In genomic region chr5:39570418-39571027, GRCh38 we compare ENCODE assay signal across 8 cellular contexts.
DNase-seq lines count a peak whose midpoint lies in the region; TF ChIP-seq lines count a peak whose summit lies in the region.

No MANE protein-coding gene starts in this region.

- H3K4me3 Mint-ChIP-seq in neural crest cell = no peak overlapping the region
- H3K4me3 Mint-ChIP-seq in activated CD4-positive, alpha-beta T cell treated with anti-CD3 and anti-CD28 coated beads, Interleukin-2, amount 10 ng/mL, durations not matched to agents 7 days and 5 days = no peak overlapping the region

- in situ Hi-C loops in GM13976 (cut with MboI; ENCODE audit: low sequenced_read_pairs, unreplicated experiment) = no loop called here

- H3K27ac ChIP-seq in ACC112 (ENCODE audit: low read depth, low read length) = no peak overlapping the region
- H3K27ac ChIP-seq in coronary artery = no peak overlapping the region

- DNase-seq in GM13976 (ENCODE audit: low spot score) (no peak), NCI-H460 (ENCODE audit: extremely low read depth, low read depth) (peak; percentile 44), coronary artery (ENCODE audit: low spot score) (no peak), neural crest cell (ENCODE audit: low read depth, low spot score) (no peak), NCI-H774 (lab: John Stamatoyannopoulos, UW) (no peak)
- DNase-seq in activated CD4-positive, alpha-beta T cell treated with anti-CD3 and anti-CD28 coated beads, Interleukin-2, amount 10 ng/mL, durations not matched to agents 7 days and 5 days = no peak
- DNase-seq in activated naive CD4-positive, alpha-beta T cell treated with anti-CD3 and anti-CD28 coated beads, Interleukin-2, amount 50 U/mL, for 16 hours = no peak

- peak; percentile 15 for TF ChIP-seq CTCF in GM13976 (IDR thresholded peaks at IDR 0.05; ENCODE audit: borderline replicate concordance, control extremely low read depth, extremely low read depth, insufficient read depth, missing control alignments)
- peak; percentile 30 for TF ChIP-seq CTCF in coronary artery (IDR thresholded peaks at IDR 0.05)
- peak; percentile 76 for TF ChIP-seq CTCF in neural crest cell (conservative IDR thresholded peaks at IDR 0.05)

- CTCF ChIA-PET in activated CD4-positive, alpha-beta T cell treated with anti-CD3 and anti-CD28 coated beads, Interleukin-2, amount 10 ng/mL, durations not matched to agents 7 days and 5 days (lab: Charles Lee) = no interaction called here

- no peaks in the 10 kb centered on the region for H3K27me3 Mint-ChIP-seq in neural crest cell (ENCODE audit: low read depth)
- peaks cover 3% of the 10 kb centered on the region for H3K27me3 Mint-ChIP-seq in activated CD4-positive, alpha-beta T cell treated with anti-CD3 and anti-CD28 coated beads, Interleukin-2, amount 10 ng/mL, durations not matched to agents 7 days and 5 days

- H3K79me2 ChIP-seq in ACC112 (ENCODE audit: control insufficient read depth, insufficient read depth, low read length, unreplicated experiment) = no peaks in the 10 kb centered on the region

- no peaks in the 10 kb centered on the region for H3K4me1 Mint-ChIP-seq in neural crest cell
- H3K4me1 Mint-ChIP-seq in activated CD4-positive, alpha-beta T cell treated with anti-CD3 and anti-CD28 coated beads, Interleukin-2, amount 10 ng/mL, durations not matched to agents 7 days and 5 days = no peaks in the 10 kb centered on the region

- H3K9me3 Mint-ChIP-seq in neural crest cell = no peaks in the 10 kb centered on the region
- no peaks in the 10 kb centered on the region for H3K9me3 Mint-ChIP-seq in activated CD4-positive, alpha-beta T cell treated with anti-CD3 and anti-CD28 coated beads, Interleukin-2, amount 10 ng/mL, durations not matched to agents 7 days and 5 days

- H3K4me3 ChIP-seq in ACC112 (ENCODE audit: low read depth, low read length) (no peak overlapping the region), coronary artery (no peak overlapping the region)

- H3K4me1 ChIP-seq in ACC112 (ENCODE audit: control insufficient read depth, insufficient read depth, low read length, unreplicated experiment) = no peaks in the 10 kb centered on the region

- H3K27ac Mint-ChIP-seq in neural crest cell (ENCODE audit: unreplicated experiment) = no peak overlapping the region
- H3K27ac Mint-ChIP-seq in activated CD4-positive, alpha-beta T cell treated with anti-CD3 and anti-CD28 coated beads, Interleukin-2, amount 10 ng/mL, durations not matched to agents 7 days and 5 days = no peak overlapping the region

- no peaks in the 10 kb centered on the region for H3K36me3 ChIP-seq in ACC112 (ENCODE audit: insufficient read depth, low read length)

- H2AFZ ChIP-seq in ACC112 (ENCODE audit: low read length, unreplicated experiment) = peak overlapping the region; percentile 19

- no peaks in the 10 kb centered on the region for H3K36me3 Mint-ChIP-seq in neural crest cell (ENCODE audit: low read depth)
- no peaks in the 10 kb centered on the region for H3K36me3 Mint-ChIP-seq in activated CD4-positive, alpha-beta T cell treated with anti-CD3 and anti-CD28 coated beads, Interleukin-2, amount 10 ng/mL, durations not matched to agents 7 days and 5 days (ENCODE audit: low read depth)

- no peaks in the 10 kb centered on the region for H3K27me3 ChIP-seq in ACC112 (ENCODE audit: insufficient read depth, low read length)

- POLR2A ChIA-PET in activated CD4-positive, alpha-beta T cell treated with anti-CD3 and anti-CD28 coated beads, Interleukin-2, amount 10 ng/mL, durations not matched to agents 7 days and 5 days (lab: Charles Lee) = no interaction called here

Comparison
In these comparisons a context has a peak if more than half of its experiments do, and no peak if none do; other contexts are left out.
1. CTCF ChIP-seq: peak in every context shown above with its lines; median percentile 76 in neural crest cell; 30 in coronary artery; 15 in GM13976.